ENCODE assay signal across 9 cellular contexts in the genomic region with DNA sequence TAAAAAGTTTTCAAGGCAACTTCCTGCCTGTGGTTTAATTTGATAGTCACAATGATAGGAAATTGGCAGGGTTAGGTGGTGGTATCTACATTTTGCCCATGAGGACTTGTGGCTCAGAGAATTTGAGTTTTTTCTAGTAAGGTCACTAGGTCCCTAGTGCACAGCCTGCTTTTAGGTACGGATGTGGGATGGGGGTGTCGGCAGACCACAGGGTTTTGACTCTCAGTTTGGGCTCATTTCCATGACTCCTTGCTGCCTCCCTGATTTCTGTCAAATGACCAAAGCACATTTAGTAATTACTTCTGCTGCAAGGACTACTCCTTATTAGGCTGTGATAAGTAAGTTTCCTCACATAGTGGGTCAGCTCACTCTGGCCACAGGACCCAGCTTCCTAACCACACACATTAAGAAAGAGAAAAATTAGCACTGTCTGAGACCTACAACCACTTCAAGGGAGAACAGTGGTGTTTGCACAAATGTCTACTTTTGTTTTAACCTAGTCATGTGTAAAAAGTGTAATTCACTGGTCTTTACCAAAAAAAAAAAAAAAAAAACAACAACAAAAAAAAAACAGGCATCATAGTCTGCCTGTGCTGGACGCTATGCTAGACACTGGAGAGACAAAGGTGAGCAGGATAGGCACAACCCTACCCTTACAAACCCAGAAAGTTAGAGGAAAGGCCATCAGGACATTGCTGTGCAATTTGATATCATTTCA. TPM values are rescaled to one million over a fixed set of nuclear protein-coding genes. Genes with fewer than 3 reads are reported as not detected.
A peak's percentile ranks its signal among the peaks of the same experiment; 100 is the strongest.
DNase-seq lines count a peak whose midpoint lies in the region; ATAC-seq and TF ChIP-seq lines count a peak whose summit lies in the region.
"Had no signal": no experiment of that assay in that cellular context is flagged by ENCODE, and none has a peak within 500 bp of the region (broad histone marks: within the 10 kb centered on the region; RNA-seq: fewer than 3 reads in every experiment).

No MANE protein-coding gene starts in this region.

- TF ChIP-seq CTCF in ascending aorta (IDR thresholded peaks at IDR 0.05) (no peak), thoracic aorta (IDR thresholded peaks at IDR 0.05) (no peak), WTC11 (IDR thresholded peaks at IDR 0.05) (no peak)

- H3K36me3 Mint-ChIP-seq in activated T-cell treated with anti-CD3 and anti-CD28 coated beads, Interleukin-2, amount 50 U/mL, for 4 hours (ENCODE audit: insufficient read depth) = peaks cover 61% of the 10 kb centered on the region
- H3K36me3 Mint-ChIP-seq in WTC11 = no peaks in the 10 kb centered on the region

- H3K4me3 Mint-ChIP-seq in activated T-cell treated with anti-CD3 and anti-CD28 coated beads, Interleukin-2, amount 50 U/mL, for 4 hours = peak overlapping the region; percentile 99
- no peak overlapping the region; the same call in 1 of the 2 replicates for H3K4me3 Mint-ChIP-seq in WTC11

- no peaks in the 10 kb centered on the region for H3K9me3 Mint-ChIP-seq in activated T-cell treated with anti-CD3 and anti-CD28 coated beads, Interleukin-2, amount 50 U/mL, for 4 hours
- H3K9me3 Mint-ChIP-seq in WTC11 = no peaks in the 10 kb centered on the region; the same call in 1 of the 2 replicates

- POLR2A ChIA-PET in WTC11 (lab: Charles Lee) = no interaction called here

- H3K27ac Mint-ChIP-seq in WTC11 = no peak overlapping the region

- ATAC-seq in activated T-cell treated with anti-CD3 and anti-CD28 coated beads, Interleukin-2, amount 50 U/mL, for 4 hours = peak in 1 of 2 donors; percentile 3
- ATAC-seq in thoracic aorta (ENCODE audit: insufficient number of reproducible peaks, low FRiP score, low read depth) (no peak), HG02623 (IDR thresholded peaks at IDR 0.05; ENCODE audit: unreplicated experiment) (no peak), WTC11 (no peak), GM21528 (IDR thresholded peaks at IDR 0.05; ENCODE audit: low FRiP score, unreplicated experiment) (no peak)

- H3K4me1 Mint-ChIP-seq in activated T-cell treated with anti-CD3 and anti-CD28 coated beads, Interleukin-2, amount 50 U/mL, for 4 hours (ENCODE audit: low read depth) = peaks cover 47% of the 10 kb centered on the region
- peaks cover 7% of the 10 kb centered on the region for H3K4me1 Mint-ChIP-seq in WTC11

- no peak for DNase-seq in activated T-cell treated with anti-CD3 and anti-CD28 coated beads, Interleukin-2, amount 50 U/mL, for 4 hours
- DNase-seq in activated T-cell treated with anti-CD3 and anti-CD28 coated beads for 4 hours (no peak), MV-4-11 (lab: John Stamatoyannopoulos, UW) (peak; percentile 81), ascending aorta (ENCODE audit: low spot score in 2 of 2) (no peak), thoracic aorta (ENCODE audit: low spot score) (no peak), WTC11 (ENCODE audit: low spot score) (no peak)
- DNase-seq: Calu3 had no signal

- H3K4me1 ChIP-seq in ascending aorta = peaks cover 0 to 8% of the 10 kb centered on the region in 2 donors
- peaks cover 7 to 40% of the 10 kb centered on the region in 2 donors for H3K4me1 ChIP-seq in thoracic aorta (ENCODE audit: control insufficient read depth in 1 of 2, low read depth in 2 of 2)

- H3K27me3 ChIP-seq in ascending aorta = no peaks in the 10 kb centered on the region
- H3K27me3 ChIP-seq in thoracic aorta (replicated peaks; ENCODE audit: insufficient read depth) = no peaks in the 10 kb centered on the region

- intact Hi-C loops in ascending aorta (cut with DNase I) = loop anchor here (2.0 to 10.0 kb wide), 3 partner anchors 44 to 171 kb away; a partner anchor contains a TSS

- H3K27ac ChIP-seq in ascending aorta (peak overlapping the region in 1 of 2 donors; percentile 91), thoracic aorta (peak overlapping the region in 1 of 2 donors; percentile 9)

- peak overlapping the region; percentile 65 to 86 for H3K4me3 ChIP-seq in ascending aorta
- H3K4me3 ChIP-seq in thoracic aorta = peak overlapping the region; percentile 86

- CTCF ChIA-PET in WTC11 (lab: Charles Lee) = interaction anchor here (1.3 kb wide), 1 partner anchor 142 kb away, joined by 4 read pairs; no protein-coding TSS in a partner anchor

- no peaks in the 10 kb centered on the region for H3K27me3 Mint-ChIP-seq in activated T-cell treated with anti-CD3 and anti-CD28 coated beads, Interleukin-2, amount 50 U/mL, for 4 hours (ENCODE audit: low read depth)
- peaks cover 42% of the 10 kb centered on the region for H3K27me3 Mint-ChIP-seq in WTC11 (ENCODE audit: low read depth)

- H3K36me3 ChIP-seq in ascending aorta (no peaks in the 10 kb centered on the region), thoracic aorta (no peaks in the 10 kb centered on the region)

- H3K9me3 ChIP-seq in ascending aorta (no peaks in the 10 kb centered on the region), thoracic aorta (no peaks in the 10 kb centered on the region)

TF ChIP-seq in WTC11, 78 proteins besides CTCF, POLR2A, EP300 and RAD21:
- TF ChIP-seq, protein P1, sequence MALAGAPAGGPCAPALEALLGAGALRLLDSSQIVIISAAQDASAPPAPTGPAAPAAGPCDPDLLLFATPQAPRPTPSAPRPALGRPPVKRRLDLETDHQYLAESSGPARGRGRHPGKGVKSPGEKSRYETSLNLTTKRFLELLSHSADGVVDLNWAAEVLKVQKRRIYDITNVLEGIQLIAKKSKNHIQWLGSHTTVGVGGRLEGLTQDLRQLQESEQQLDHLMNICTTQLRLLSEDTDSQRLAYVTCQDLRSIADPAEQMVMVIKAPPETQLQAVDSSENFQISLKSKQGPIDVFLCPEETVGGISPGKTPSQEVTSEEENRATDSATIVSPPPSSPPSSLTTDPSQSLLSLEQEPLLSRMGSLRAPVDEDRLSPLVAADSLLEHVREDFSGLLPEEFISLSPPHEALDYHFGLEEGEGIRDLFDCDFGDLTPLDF (CRISPR knock-in tag; IDR thresholded peaks at IDR 0.05) = no peak
- TF ChIP-seq JUN (CRISPR knock-in tag; IDR thresholded peaks at IDR 0.05) (no peak), NR2C2 (CRISPR knock-in tag; IDR thresholded peaks at IDR 0.05) (no peak), MYBL2 (CRISPR knock-in tag; IDR thresholded peaks at IDR 0.05) (no peak), ZNF232 (CRISPR knock-in tag; IDR thresholded peaks at IDR 0.05) (no peak), GABPB1 (CRISPR knock-in tag; IDR thresholded peaks at IDR 0.05) (no peak), RORB (CRISPR knock-in tag; IDR thresholded peaks at IDR 0.05) (no peak), NFE2L1 (CRISPR knock-in tag; IDR thresholded peaks at IDR 0.05) (no peak), FOXJ3 (CRISPR knock-in tag; IDR thresholded peaks at IDR 0.05; ENCODE audit: borderline replicate concordance) (no peak), CREM (CRISPR knock-in tag; IDR thresholded peaks at IDR 0.05) (no peak), OVOL2 (CRISPR knock-in tag; IDR thresholded peaks at IDR 0.05; ENCODE audit: borderline replicate concordance) (no peak), ZNF423 (CRISPR knock-in tag; IDR thresholded peaks at IDR 0.05) (no peak), GRHL2 (CRISPR knock-in tag; IDR thresholded peaks at IDR 0.05; ENCODE audit: insufficient replicate concordance, severe bottlenecking) (no peak), SMAD4 (CRISPR knock-in tag; IDR thresholded peaks at IDR 0.05) (no peak)
- TF ChIP-seq, protein P2, sequence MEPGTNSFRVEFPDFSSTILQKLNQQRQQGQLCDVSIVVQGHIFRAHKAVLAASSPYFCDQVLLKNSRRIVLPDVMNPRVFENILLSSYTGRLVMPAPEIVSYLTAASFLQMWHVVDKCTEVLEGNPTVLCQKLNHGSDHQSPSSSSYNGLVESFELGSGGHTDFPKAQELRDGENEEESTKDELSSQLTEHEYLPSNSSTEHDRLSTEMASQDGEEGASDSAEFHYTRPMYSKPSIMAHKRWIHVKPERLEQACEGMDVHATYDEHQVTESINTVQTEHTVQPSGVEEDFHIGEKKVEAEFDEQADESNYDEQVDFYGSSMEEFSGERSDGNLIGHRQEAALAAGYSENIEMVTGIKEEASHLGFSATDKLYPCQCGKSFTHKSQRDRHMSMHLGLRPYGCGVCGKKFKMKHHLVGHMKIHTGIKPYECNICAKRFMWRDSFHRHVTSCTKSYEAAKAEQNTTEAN (CRISPR knock-in tag; IDR thresholded peaks at IDR 0.05) = no peak

RNA-seq across cellular contexts. Expression of a gene that starts 43.7 kb away (rescaled TPM):
- 10 to 100 TPM; 75.2 to 80.0 (median 75.6) TPM for total RNA-seq in activated T-cell treated with anti-CD3 and anti-CD28 coated beads, Interleukin-2, amount 50 U/mL, for 4 hours
- total RNA-seq in ascending aorta = 26.1 TPM
- 10 to 100 TPM in 1 of 2 donors, 1 to 10 TPM in 1; 6.6 to 16.8 TPM for total RNA-seq in thoracic aorta
- 34.7 to 39.2 TPM (median 37.2 TPM) in 3 replicates for total RNA-seq in WTC11 (2021)
